21 cellular contexts compared by ENCODE assay signal in genomic region chrX:24221872-24222271, GRCh38.
DNase-seq lines count a peak whose midpoint lies in the region; ATAC-seq, FAIRE-seq and TF ChIP-seq lines count a peak whose summit lies in the region.
"Had no signal": no experiment of that assay in that cellular context is flagged by ENCODE, and none has a peak within 500 bp of the region (broad histone marks: within the 10 kb centered on the region; RNA-seq: fewer than 3 reads in every experiment).

No MANE protein-coding gene starts in this region.

- H3K4me1 Mint-ChIP-seq in endodermal cell, result no peaks in the 10 kb centered on the region
- peaks cover 10% of the 10 kb centered on the region for H3K4me1 Mint-ChIP-seq in neural crest cell
- no peaks in the 10 kb centered on the region for H3K4me1 Mint-ChIP-seq in nephron progenitor cell
- H3K4me1 Mint-ChIP-seq in activated CD4-positive, alpha-beta T cell treated with anti-CD3 and anti-CD28 coated beads, Interleukin-2, amount 10 ng/mL, durations not matched to agents 24 days and 14 days, result no peaks in the 10 kb centered on the region
- H3K4me1 Mint-ChIP-seq: CD14-positive monocyte, H9 had no signal

- WGBS in HepG2 (ENCODE audit: low lambda C conversion rate), result 64% methylated on average over 5 of the region's 5 CpGs
- 82% methylated on average over 5 of the region's 5 CpGs for WGBS in right lobe of liver (ENCODE audit: insufficient coverage, low coverage, low lambda C conversion rate, missing lambda C conversion rate)
- 45% methylated on average over 5 of the region's 5 CpGs for WGBS in K562 (ENCODE audit: insufficient coverage, low coverage, missing lambda C conversion rate)
- 83 to 100% methylated on average over 3 to 5 of the region's 5 CpGs for WGBS in endodermal cell (ENCODE audit: insufficient coverage in 1 of 2, insufficient read length in 1 of 2), 2 experiments
- 85% methylated on average over 5 of the region's 5 CpGs for WGBS in SK-N-SH (ENCODE audit: low lambda C conversion rate)

- H3F3A ChIP-seq in SK-N-SH (replicated peaks; ENCODE audit: insufficient read depth), result peaks cover 9% of the 10 kb centered on the region

- POLR2A ChIA-PET in HepG2 (lab: Yijun Ruan, JAX), result no interaction called here
- POLR2A ChIA-PET in K562 (lab: Yijun Ruan, JAX), result no interaction called here
- POLR2A ChIA-PET in SK-N-SH (lab: Yijun Ruan, JAX), result no interaction called here

- BruUV-seq in HepG2 (replicated peaks; lab: Mats Ljungman, UMichigan) (no TSS peak), K562 (replicated peaks; lab: Mats Ljungman, UMichigan) (no TSS peak)

- H3K36me3 Mint-ChIP-seq in endodermal cell (ENCODE audit: low read depth), result peaks cover 2% of the 10 kb centered on the region
- peaks cover 11% of the 10 kb centered on the region for H3K36me3 Mint-ChIP-seq in neural crest cell (ENCODE audit: low read depth)
- peaks cover 27% of the 10 kb centered on the region for H3K36me3 Mint-ChIP-seq in nephron progenitor cell (ENCODE audit: low read depth)
- H3K36me3 Mint-ChIP-seq in activated CD4-positive, alpha-beta T cell treated with anti-CD3 and anti-CD28 coated beads, Interleukin-2, amount 10 ng/mL, durations not matched to agents 24 days and 14 days (ENCODE audit: low read depth), result peaks cover 3% of the 10 kb centered on the region

- H3K9me3 ChIP-seq in HepG2 (ENCODE audit: low read length) (no peaks in the 10 kb centered on the region), right lobe of liver (no peaks in the 10 kb centered on the region), K562 (replicated peaks; ENCODE audit: control insufficient read depth, insufficient read depth, low read depth, low read length) (0 out of 2 replicates have a peak, but pooled peaks cover 2% of the 10 kb centered on the region), endodermal cell (ENCODE audit: control insufficient read depth, low read length) (peaks cover 5% of the 10 kb centered on the region), SK-N-SH (peaks cover 12% of the 10 kb centered on the region; the same call in 1 of the 2 replicates)
- H3K9me3 ChIP-seq: BE2C had no signal

- peaks cover 15% of the 10 kb centered on the region for H3K9me3 Mint-ChIP-seq in endodermal cell
- H3K9me3 Mint-ChIP-seq in neural crest cell, result peaks cover 12% of the 10 kb centered on the region
- H3K9me3 Mint-ChIP-seq in nephron progenitor cell, result peaks cover 23% of the 10 kb centered on the region
- H3K9me3 Mint-ChIP-seq in activated CD4-positive, alpha-beta T cell treated with anti-CD3 and anti-CD28 coated beads, Interleukin-2, amount 10 ng/mL, durations not matched to agents 24 days and 14 days, result peaks cover 9% of the 10 kb centered on the region
- H3K9me3 Mint-ChIP-seq: CD4-positive, alpha-beta T cell had no signal

- H3K27ac Mint-ChIP-seq in endodermal cell (no peak overlapping the region), neural crest cell (ENCODE audit: unreplicated experiment) (peak overlapping the region; percentile 5), nephron progenitor cell (no peak overlapping the region)
- H3K27ac Mint-ChIP-seq in activated CD4-positive, alpha-beta T cell treated with anti-CD3 and anti-CD28 coated beads, Interleukin-2, amount 10 ng/mL, durations not matched to agents 24 days and 14 days, result no peak overlapping the region
- H3K27ac Mint-ChIP-seq: CD4-positive, alpha-beta T cell had no signal

- H3K27me3 ChIP-seq in HepG2 (ENCODE audit: control insufficient read depth in 1 of 2, insufficient read depth in 2 of 2, low read length in 2 of 2) (no peaks in the 10 kb centered on the region), right lobe of liver (no peaks in the 10 kb centered on the region), K562 (ENCODE audit: control insufficient read depth in 2 of 2, insufficient read depth in 2 of 2, low read length in 2 of 2) (no peaks in the 10 kb centered on the region), endodermal cell (ENCODE audit: control insufficient read depth, insufficient read depth, low read length, poor library complexity, severe bottlenecking) (no peaks in the 10 kb centered on the region), SK-N-SH (ENCODE audit: insufficient read depth) (no peaks in the 10 kb centered on the region)
- H3K27me3 ChIP-seq: BE2C; BLaER1 treated with 17β-estradiol and CSF1 and Interleukin-3, amounts not matched to agents 10 nM and 100 nM had no signal

- no peak for TF ChIP-seq CTCF in HepG2 (CRISPR knock-in tag; IDR thresholded peaks at IDR 0.05)
- no peak for TF ChIP-seq CTCF in right lobe of liver (IDR thresholded peaks at IDR 0.05)
- TF ChIP-seq CTCF in K562 (IDR thresholded peaks at IDR 0.05 in 2 of 3, conservative IDR thresholded peaks at IDR 0.05 in 1 of 3; ENCODE audit: insufficient read depth in 2 of 3, low read depth in 1 of 3, low read length in 3 of 3), result no peak
- peak; percentile 25 for TF ChIP-seq CTCF in endodermal cell (conservative IDR thresholded peaks at IDR 0.05)
- no peak for TF ChIP-seq CTCF in neural crest cell (conservative IDR thresholded peaks at IDR 0.05)
- TF ChIP-seq CTCF in nephron progenitor cell (IDR thresholded peaks at IDR 0.05), result no peak
- TF ChIP-seq CTCF in SK-N-SH (IDR thresholded peaks at IDR 0.05), result no peak

- H2AFZ ChIP-seq in HepG2 (ENCODE audit: low read length) (no peak overlapping the region), K562 (ENCODE audit: low read depth, low read length) (no peak overlapping the region), SK-N-SH (ENCODE audit: low read depth) (no peak overlapping the region)

- no peak overlapping the region for H3K4me3 ChIP-seq in HepG2 (replicated peaks in 1 of 3; ENCODE audit: insufficient read depth in 1 of 3, low read depth in 2 of 3, low read length in 3 of 3)
- no peak overlapping the region for H3K4me3 ChIP-seq in right lobe of liver
- no peak overlapping the region for H3K4me3 ChIP-seq in K562
- no peak overlapping the region for H3K4me3 ChIP-seq in endodermal cell (ENCODE audit: low read length)
- H3K4me3 ChIP-seq in SK-N-SH (ENCODE audit: low read depth in 2 of 2, low read length in 1 of 2), result no peak overlapping the region
- H3K4me3 ChIP-seq: BLaER1 treated with 17β-estradiol and CSF1 and Interleukin-3, amounts not matched to agents 10 nM and 100 nM had no signal

- H3K4me3 Mint-ChIP-seq in endodermal cell, result no peak overlapping the region
- H3K4me3 Mint-ChIP-seq in neural crest cell, result no peak overlapping the region
- H3K4me3 Mint-ChIP-seq in nephron progenitor cell, result no peak overlapping the region
- H3K4me3 Mint-ChIP-seq in activated CD4-positive, alpha-beta T cell treated with anti-CD3 and anti-CD28 coated beads, Interleukin-2, amount 10 ng/mL, durations not matched to agents 24 days and 14 days, result no peak overlapping the region
- H3K4me3 Mint-ChIP-seq: CD14-positive monocyte; CD4-positive, alpha-beta T cell; CD8-positive, alpha-beta memory T cell; H9 had no signal

- H3K9ac ChIP-seq in HepG2 (ENCODE audit: insufficient read depth, low read depth, low read length) (no peak overlapping the region), K562 (ENCODE audit: insufficient read depth in 1 of 2, low read depth in 2 of 2, low read length in 2 of 2) (no peak overlapping the region), endodermal cell (ENCODE audit: extremely low read depth, low read length, poor library complexity, severe bottlenecking) (no peak overlapping the region), SK-N-SH (no peak overlapping the region)
- H3K9ac ChIP-seq: BLaER1 treated with 17β-estradiol and CSF1 and Interleukin-3, amounts not matched to agents 10 nM and 100 nM had no signal

- H4K20me1 ChIP-seq in HepG2 (ENCODE audit: insufficient read depth, low read length) (no peaks in the 10 kb centered on the region), K562 (replicated peaks; ENCODE audit: control insufficient read depth, insufficient read depth, low read length) (no peaks in the 10 kb centered on the region), SK-N-SH (ENCODE audit: insufficient read depth) (no peaks in the 10 kb centered on the region)

- intact Hi-C loops in HepG2 (cut with micrococcal nuclease; ENCODE audit: unreplicated experiment), result no loop called here
- intact Hi-C loops in right lobe of liver (cut with DNase I), result no loop called here
- intact Hi-C loops in K562 (cut with micrococcal nuclease), result no loop called here
- intact Hi-C loops in activated CD4-positive, alpha-beta T cell treated with anti-CD3 and anti-CD28 coated beads, Interleukin-2, amount 10 ng/mL, durations not matched to agents 24 days and 14 days (cut with micrococcal nuclease), result no loop called here

- H3K79me2 ChIP-seq in HepG2 (ENCODE audit: insufficient read depth, low read length) (no peaks in the 10 kb centered on the region), K562 (ENCODE audit: control insufficient read depth, insufficient read depth, low read length) (no peaks in the 10 kb centered on the region), SK-N-SH (ENCODE audit: insufficient read depth) (no peaks in the 10 kb centered on the region)

- H3K9me1 ChIP-seq in K562 (ENCODE audit: control insufficient read depth, insufficient read depth, low read length), result no peaks in the 10 kb centered on the region

- in situ Hi-C loops in HepG2 (cut with HindIII; ENCODE audit: extremely low pct_ligation_motif_present, low pct_unique_long_range_greater_than_20kb), result no loop called here
- in situ Hi-C loops in K562 (cut with MboI), result no loop called here

- TF ChIP-seq RAD21 in HepG2 (CRISPR knock-in tag; IDR thresholded peaks at IDR 0.05), result no peak
- TF ChIP-seq RAD21 in K562 (CRISPR knock-in tag; conservative IDR thresholded peaks at IDR 0.05 in 1 of 2, IDR thresholded peaks at IDR 0.05 in 1 of 2), result no peak
- no peak for TF ChIP-seq RAD21 in SK-N-SH (IDR thresholded peaks at IDR 0.05; ENCODE audit: low read length)

- H3K27ac ChIP-seq in HepG2 (ENCODE audit: extremely low read length, insufficient read depth, low read length) (no peak overlapping the region), right lobe of liver (no peak overlapping the region), K562 (ENCODE audit: extremely low read depth, low read depth, low read length) (no peak overlapping the region), endodermal cell (ENCODE audit: low read depth, low read length) (no peak overlapping the region), SK-N-SH (ENCODE audit: low read depth in 2 of 2, low read length in 1 of 2) (no peak overlapping the region)
- H3K27ac ChIP-seq: 22Rv1; BLaER1 treated with 17β-estradiol and CSF1 and Interleukin-3, amounts not matched to agents 10 nM and 100 nM had no signal

- CTCF ChIA-PET in HepG2 (lab: Yijun Ruan, JAX; ENCODE audit: low intra/inter-chr PET ratio, low total read pairs) (no interaction called here), K562 (lab: Yijun Ruan, JAX; ENCODE audit: low intra/inter-chr PET ratio) (interaction anchor here (0.6 kb wide), 1 partner anchor 72 kb away, joined by 5 read pairs; no protein-coding TSS in a partner anchor), SK-N-SH (lab: Yijun Ruan, JAX) (no interaction called here)

- FAIRE-seq in HepG2 (lab: Jason Lieb, UNC) (no peak), K562 (lab: Jason Lieb, UNC) (no peak)
- FAIRE-seq: A204.1 had no signal

- no peak overlapping the region for H3K4me2 ChIP-seq in HepG2 (ENCODE audit: low read depth, low read length)
- no peak overlapping the region for H3K4me2 ChIP-seq in K562 (ENCODE audit: insufficient read depth, low read length)
- no peak overlapping the region for H3K4me2 ChIP-seq in SK-N-SH
- H3K4me2 ChIP-seq: BLaER1 treated with 17β-estradiol and CSF1 and Interleukin-3, amounts not matched to agents 10 nM and 100 nM had no signal

- H3K27me3 Mint-ChIP-seq in endodermal cell (ENCODE audit: insufficient read depth) (no peaks in the 10 kb centered on the region), neural crest cell (ENCODE audit: low read depth) (no peaks in the 10 kb centered on the region), nephron progenitor cell (ENCODE audit: low read depth, poor library complexity) (no peaks in the 10 kb centered on the region)
- no peaks in the 10 kb centered on the region for H3K27me3 Mint-ChIP-seq in activated CD4-positive, alpha-beta T cell treated with anti-CD3 and anti-CD28 coated beads, Interleukin-2, amount 10 ng/mL, durations not matched to agents 24 days and 14 days
- H3K27me3 Mint-ChIP-seq: CD4-positive, alpha-beta T cell; CD8-positive, alpha-beta memory T cell had no signal

- no peaks in the 10 kb centered on the region for H3K9me2 ChIP-seq in SK-N-SH

- peaks cover 4% of the 10 kb centered on the region for H3K4me1 ChIP-seq in HepG2 (ENCODE audit: insufficient read depth, low read length)
- no peaks in the 10 kb centered on the region for H3K4me1 ChIP-seq in right lobe of liver
- no peaks in the 10 kb centered on the region for H3K4me1 ChIP-seq in K562 (replicated peaks in 1 of 2; ENCODE audit: control insufficient read depth in 2 of 2, insufficient read depth in 2 of 2, low read length in 2 of 2)
- H3K4me1 ChIP-seq in endodermal cell (ENCODE audit: control insufficient read depth, insufficient read depth, low read length), result no peaks in the 10 kb centered on the region
- no peaks in the 10 kb centered on the region for H3K4me1 ChIP-seq in SK-N-SH (ENCODE audit: control insufficient read depth in 1 of 2, insufficient read depth in 2 of 2, low read depth in 1 of 2, low read length in 1 of 2)
- H3K4me1 ChIP-seq: BE2C; BLaER1 treated with 17β-estradiol and CSF1 and Interleukin-3, amounts not matched to agents 10 nM and 100 nM had no signal

- TF ChIP-seq POLR2A in HepG2 (IDR thresholded peaks at IDR 0.05; ENCODE audit: insufficient read depth in 1 of 2, low read depth in 2 of 2, low read length in 2 of 2), result no peak
- no peak for TF ChIP-seq POLR2A in right lobe of liver (IDR thresholded peaks at IDR 0.05)
- no peak for TF ChIP-seq POLR2A in K562 (conservative IDR thresholded peaks at IDR 0.05)

- TF ChIP-seq EP300 in HepG2 (IDR thresholded peaks at IDR 0.05; ENCODE audit: low read depth in 2 of 2, low read length in 2 of 2) (no peak), HepG2 (CRISPR knock-in tag; IDR thresholded peaks at IDR 0.05; ENCODE audit: borderline replicate concordance) (no peak), K562 (IDR thresholded peaks at IDR 0.05; ENCODE audit: low read length) (no peak), SK-N-SH (IDR thresholded peaks at IDR 0.05; ENCODE audit: borderline replicate concordance in 1 of 2, low read depth in 1 of 2, low read length in 1 of 2) (no peak)

- no peak for DNase-seq in HepG2 (ENCODE audit: low spot score)
- no peak for DNase-seq in right lobe of liver
- DNase-seq in K562 (ENCODE audit: extremely low read depth in 1 of 4, low spot score in 3 of 4), result no peak
- DNase-seq in endodermal cell, result no peak
- DNase-seq in neural crest cell (ENCODE audit: low read depth, low spot score), result no peak
- no peak for DNase-seq in nephron progenitor cell
- DNase-seq in activated CD4-positive, alpha-beta T cell treated with anti-CD3 and anti-CD28 coated beads, Interleukin-2, amount 10 ng/mL, durations not matched to agents 24 days and 14 days, result no peak
- no peak for DNase-seq in SK-N-SH
- DNase-seq: ACHN; AML-193; BE2C; CD4-positive, alpha-beta T cell; CD8-positive, alpha-beta memory T cell; DMS53; DND-41; H9 had no signal

- H3K36me3 ChIP-seq in HepG2 (replicated peaks in 1 of 2; ENCODE audit: control insufficient read depth in 1 of 2, insufficient read depth in 2 of 2, low read length in 2 of 2) (no peaks in the 10 kb centered on the region), right lobe of liver (no peaks in the 10 kb centered on the region), K562 (ENCODE audit: control insufficient read depth, insufficient read depth, low read length) (no peaks in the 10 kb centered on the region), endodermal cell (ENCODE audit: control insufficient read depth, insufficient read depth, low read length) (no peaks in the 10 kb centered on the region), SK-N-SH (replicated peaks in 1 of 2; ENCODE audit: control insufficient read depth in 1 of 2, insufficient read depth in 2 of 2, low read length in 1 of 2) (no peaks in the 10 kb centered on the region)
- H3K36me3 ChIP-seq: BE2C had no signal

- ATAC-seq in HepG2 (no peak), right lobe of liver (no peak), K562 (no peak)
- ATAC-seq: HCT116 had no signal

Comparison
In these comparisons a context has a peak if more than half of its experiments do, and no peak if none do; other contexts are left out.
1. Of the 241 proteins assayed by ChIP-seq in both HepG2 and K562: peak only in HepG2: MAFK; only in K562: MAFG; in both: MAFF; in neither: 238.